Comparison of ENCODE assay signal across 8 cellular contexts in the genomic region with DNA sequence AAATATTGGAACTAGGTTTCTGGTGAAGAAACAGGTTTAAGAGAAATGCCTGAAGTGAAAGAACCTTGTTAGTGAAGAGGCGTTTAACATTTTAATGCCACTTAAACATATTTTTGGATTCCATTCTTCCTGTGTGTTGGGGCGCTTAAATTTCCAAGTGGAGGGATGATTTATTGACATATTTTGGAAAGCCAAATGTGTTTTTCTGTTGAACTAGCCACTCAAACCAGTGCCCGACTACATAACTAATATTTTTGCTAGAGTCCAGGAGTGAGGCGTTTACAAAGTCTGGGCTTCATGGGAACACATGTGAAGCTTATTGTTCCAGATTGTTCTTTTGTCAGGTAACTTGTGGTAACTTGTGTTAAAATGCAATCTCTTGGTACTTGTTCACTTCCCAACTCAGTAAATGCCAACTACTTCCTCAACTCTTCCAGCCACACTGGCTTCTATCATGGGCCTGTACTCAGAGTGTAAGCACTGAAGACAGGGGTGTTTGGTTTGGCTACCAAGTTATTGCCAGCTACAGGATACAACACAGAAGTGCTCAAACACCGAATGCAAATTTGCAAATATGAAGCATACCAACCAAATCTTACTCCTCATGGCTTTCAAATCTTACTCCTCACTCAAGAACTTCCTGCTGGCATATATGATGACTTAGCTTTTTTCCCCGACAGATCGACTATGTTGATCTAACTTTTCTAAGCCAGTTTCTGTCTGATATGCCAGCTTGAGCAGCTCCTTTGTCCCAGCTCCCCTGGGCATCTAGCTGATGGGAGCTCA. TPM values are rescaled to one million over a fixed set of nuclear protein-coding genes. Genes with fewer than 3 reads are reported as not detected.
DNase-seq lines count a peak whose midpoint lies in the region; ATAC-seq and TF ChIP-seq lines count a peak whose summit lies in the region.

No MANE protein-coding gene starts in this region.

- CTCF ChIA-PET in BJ (lab: Yijun Ruan, JAX), result interaction anchor here (1.2 kb wide), 1 partner anchor 41 kb away, joined by 3 read pairs; no protein-coding TSS in a partner anchor

- H3K4me3 Mint-ChIP-seq in brain, result peak overlapping the region; percentile 96 to 98 (median 96)

- H3K27ac Mint-ChIP-seq in brain, result peak overlapping the region; percentile 69 to 98 (median 78)

- H3K4me3 ChIP-seq in BJ (ENCODE audit: low read depth, low read length) (peak overlapping the region; percentile 91), KMS-11 (IDR thresholded peaks at IDR 0.05; ENCODE audit: insufficient read depth, low read depth, low read length) (no peak overlapping the region), mucosa of rectum (ENCODE audit: low read length in 2 of 2) (peak overlapping the region; percentile 11 to 93)

- in situ Hi-C loops in GM13977 (cut with MboI; ENCODE audit: low pct_unique_long_range_greater_than_20kb, low sequenced_read_pairs, unreplicated experiment), result no loop called here

- H3K9me3 ChIP-seq in mucosa of rectum (ENCODE audit: control insufficient read depth in 2 of 2, low read length in 2 of 2), result peaks cover 31 to 34% of the 10 kb centered on the region in 2 donors

- peaks cover 84% of the 10 kb centered on the region for H3K36me3 Mint-ChIP-seq in brain

- H3K79me2 ChIP-seq in KMS-11 (ENCODE audit: insufficient read depth, low read depth), result peaks cover 83% of the 10 kb centered on the region

- H3K4me1 ChIP-seq in KMS-11 (ENCODE audit: low read depth, poor library complexity, severe bottlenecking), result peaks cover 63% of the 10 kb centered on the region
- peaks cover 0 to 12% of the 10 kb centered on the region in 2 donors for H3K4me1 ChIP-seq in mucosa of rectum (ENCODE audit: control insufficient read depth in 2 of 2, insufficient read depth in 2 of 2, low read length in 2 of 2)

- H3K27me3 Mint-ChIP-seq in brain, result peaks cover 29% of the 10 kb centered on the region

- H3K9ac ChIP-seq in KMS-11 (peak overlapping the region; percentile 92; the same call in 1 of the 2 replicates), mucosa of rectum (ENCODE audit: low read depth in 1 of 2, low read length in 2 of 2) (no peak overlapping the region)

- peaks cover 65 to 76% (median 65%) of the 10 kb centered on the region in 5 experiments for H3K9me3 Mint-ChIP-seq in brain

- no peak overlapping the region for H2AFZ ChIP-seq in KMS-11 (ENCODE audit: low read depth)

- POLR2A ChIA-PET in BJ (lab: Charles Lee), result interaction anchor here (0.7 kb wide), 1 partner anchor 127 kb away, joined by 4 read pairs; no protein-coding TSS in a partner anchor

- H3K27ac ChIP-seq in KMS-11, result peak overlapping the region; percentile 78
- H3K27ac ChIP-seq in mucosa of rectum (ENCODE audit: low read depth in 2 of 2, low read length in 2 of 2), result no peak overlapping the region

- DNase-seq in BJ (ENCODE audit: low read depth) (no peak), GM13977 (ENCODE audit: low spot score) (no peak), medulla oblongata (ENCODE audit: extremely low spot score) (no peak)

- peaks cover 41% of the 10 kb centered on the region for H3K36me3 ChIP-seq in BJ (ENCODE audit: control insufficient read depth, insufficient read depth, low read length)
- peaks cover 60% of the 10 kb centered on the region for H3K36me3 ChIP-seq in KMS-11 (ENCODE audit: insufficient read depth)
- H3K36me3 ChIP-seq in mucosa of rectum (ENCODE audit: control insufficient read depth in 2 of 2, insufficient read depth in 2 of 2, low read length in 2 of 2), result peaks cover 57 to 58% of the 10 kb centered on the region in 2 donors

- no peak for ATAC-seq in HG03354 (IDR thresholded peaks at IDR 0.05; ENCODE audit: poor library complexity, severe bottlenecking, unreplicated experiment)
- no peak for ATAC-seq in GM21723 (IDR thresholded peaks at IDR 0.05; ENCODE audit: unreplicated experiment)

- H3K4me1 Mint-ChIP-seq in brain, result peaks cover 90% of the 10 kb centered on the region

- peak overlapping the region; percentile 62 for H3K4me2 ChIP-seq in KMS-11

- H4K20me1 ChIP-seq in KMS-11 (ENCODE audit: insufficient read depth), result peaks cover 46% of the 10 kb centered on the region

- no peaks in the 10 kb centered on the region for H3K27me3 ChIP-seq in BJ (ENCODE audit: control insufficient read depth, insufficient read depth, low read length)
- H3K27me3 ChIP-seq in KMS-11 (ENCODE audit: insufficient read depth, low read depth), result no peaks in the 10 kb centered on the region
- no peaks in the 10 kb centered on the region for H3K27me3 ChIP-seq in mucosa of rectum (ENCODE audit: control insufficient read depth in 2 of 2, insufficient read depth in 2 of 2, low read length in 2 of 2)

- TF ChIP-seq CTCF in BJ (IDR thresholded peaks at IDR 0.05; ENCODE audit: insufficient read depth, low read depth, low read length) (no peak), KMS-11 (conservative IDR thresholded peaks at IDR 0.05; ENCODE audit: low read depth, low read length) (no peak), brain (conservative IDR thresholded peaks at IDR 0.05) (no peak), GM13977 (IDR thresholded peaks at IDR 0.05; ENCODE audit: extremely low read depth, insufficient read depth, missing control alignments) (no peak)

RNA-seq across cellular contexts. Expression of a gene that starts 2.0 kb away (rescaled TPM):
- polyA plus RNA-seq in BJ (2011; rRNA removed), result 11.2 and 12.8 TPM in 2 replicates
- polyA minus RNA-seq in BJ (2011; rRNA and poly(A)+ RNA removed), result 33.7 and 43.7 TPM in 2 replicates
- 23.5 TPM for polyA plus RNA-seq in brain (ENCODE audit: insufficient read depth, low read depth, low replicate concordance)
